ENCODE assay signal across 8 cellular contexts in genomic region chr9:129270205-129270604, GRCh38.
A peak's percentile ranks its signal among the peaks of the same experiment; 100 is the strongest.
DNase-seq lines count a peak whose midpoint lies in the region; ATAC-seq and TF ChIP-seq lines count a peak whose summit lies in the region.

No MANE protein-coding gene starts in this region.

- H3K4me2 ChIP-seq in mammary epithelial cell (ENCODE audit: insufficient read depth, low read depth, low read length) = no peak overlapping the region

- no peak overlapping the region for H3K27ac Mint-ChIP-seq in MCF 10A (ENCODE audit: low read depth, unreplicated experiment)

- TF ChIP-seq CTCF in mammary epithelial cell (conservative IDR thresholded peaks at IDR 0.05 in 1 of 2, IDR thresholded peaks at IDR 0.05 in 1 of 2; ENCODE audit: extremely low read depth in 1 of 2, insufficient read depth in 1 of 2, low read depth in 1 of 2, low read length in 2 of 2) (no peak), MCF 10A (IDR thresholded peaks at IDR 0.05; ENCODE audit: unreplicated experiment) (no peak)

- no peak overlapping the region for H3K9ac ChIP-seq in mammary epithelial cell (ENCODE audit: insufficient read depth, low read length)

- H4K20me1 ChIP-seq in mammary epithelial cell (ENCODE audit: insufficient read depth, low read length) = no peaks in the 10 kb centered on the region

- 98% methylated on average over 10 of the region's 10 CpGs for WGBS in mammary epithelial cell (ENCODE audit: low coverage, missing lambda C conversion rate)
- 93 to 94% methylated on average over 10 of the region's 10 CpGs for WGBS in aorta, 2 donors

- H3K4me3 Mint-ChIP-seq in MCF 10A (ENCODE audit: unreplicated experiment) = no peak overlapping the region

- peak overlapping the region; percentile 16 for H3K27ac ChIP-seq in mammary epithelial cell (ENCODE audit: insufficient read depth, low read depth, low read length)
- H3K27ac ChIP-seq in aorta (ENCODE audit: low read depth in 1 of 2, low read length in 2 of 2) = no peak overlapping the region

- no peak for DNase-seq in mammary epithelial cell
- no peak for DNase-seq in MCF 10A (ENCODE audit: unreplicated experiment)
- peak; percentile 69 for DNase-seq in activated effector memory CD4-positive, alpha-beta T cell treated with anti-CD3 and anti-CD28 coated beads, Interleukin-2, amount 50 U/mL, for 16 hours
- DNase-seq in aorta = peak; percentile 15 to 29
- no peak for DNase-seq in SIG-M5 treated with dmso at 0.1 percent for 504 hours (lab: John Stamatoyannopoulos, UW; ENCODE audit: unreplicated experiment)
- DNase-seq in AG08395 (ENCODE audit: low spot score) = no peak
- DNase-seq in SKM-1 treated with dmso at 0.1 percent for 144 hours (lab: John Stamatoyannopoulos, UW; ENCODE audit: unreplicated experiment) = no peak

- intact Hi-C loops in mammary epithelial cell (cut with micrococcal nuclease) (no loop called here), MCF 10A (cut with micrococcal nuclease) (no loop called here), aorta (cut with DNase I) (no loop called here)

- H3K79me2 ChIP-seq in mammary epithelial cell (ENCODE audit: insufficient read depth, low read length) = no peaks in the 10 kb centered on the region

- H3K27me3 Mint-ChIP-seq in MCF 10A (ENCODE audit: insufficient read depth, unreplicated experiment) = no peaks in the 10 kb centered on the region

- peaks cover 16% of the 10 kb centered on the region for H3K4me1 ChIP-seq in mammary epithelial cell (ENCODE audit: insufficient read depth, low read length)
- H3K4me1 ChIP-seq in aorta (ENCODE audit: control insufficient read depth in 1 of 2, insufficient read depth in 2 of 2, low read length in 2 of 2) = no peaks in the 10 kb centered on the region

- peaks cover 16% of the 10 kb centered on the region for H3K4me1 Mint-ChIP-seq in MCF 10A (ENCODE audit: insufficient read depth, unreplicated experiment)

- dilution Hi-C loops in mammary epithelial cell (cut with HindIII; ENCODE audit: low sequenced_read_pairs) = no loop called here

- H3K9me3 ChIP-seq in mammary epithelial cell (replicated peaks; ENCODE audit: insufficient read depth, low read length) (no peaks in the 10 kb centered on the region), aorta (ENCODE audit: control insufficient read depth, low read length) (no peaks in the 10 kb centered on the region)

- H2AFZ ChIP-seq in mammary epithelial cell (ENCODE audit: low read depth, low read length) = no peak overlapping the region

- H3K4me3 ChIP-seq in mammary epithelial cell (replicated peaks in 1 of 3; ENCODE audit: insufficient read depth in 1 of 3, low read depth in 2 of 3, low read length in 3 of 3) = no peak overlapping the region
- H3K4me3 ChIP-seq in aorta (ENCODE audit: low read length in 2 of 2) = no peak overlapping the region

- CTCF ChIA-PET in mammary epithelial cell (lab: Charles Lee; ENCODE audit: low non-redundant PET) = no interaction called here
- CTCF ChIA-PET in MCF 10A (lab: Yijun Ruan, JAX) = no interaction called here

- no peaks in the 10 kb centered on the region for H3K9me3 Mint-ChIP-seq in MCF 10A (ENCODE audit: unreplicated experiment)

- BruUV-seq in mammary epithelial cell (replicated peaks; lab: Mats Ljungman, UMichigan) = no TSS peak
- BruUV-seq in MCF 10A (replicated peaks; lab: Mats Ljungman, UMichigan) = no TSS peak

- H3K36me3 Mint-ChIP-seq in MCF 10A (ENCODE audit: insufficient read depth, unreplicated experiment) = no peaks in the 10 kb centered on the region

- H3K27me3 ChIP-seq in mammary epithelial cell (ENCODE audit: insufficient read depth, low read length) = no peaks in the 10 kb centered on the region
- no peaks in the 10 kb centered on the region for H3K27me3 ChIP-seq in aorta (ENCODE audit: control insufficient read depth in 1 of 2, insufficient read depth in 2 of 2, low read length in 1 of 2)

- in situ Hi-C loops in mammary epithelial cell (cut with MboI; ENCODE audit: low sequenced_read_pairs in 2 of 2) = no loop called here

- POLR2A ChIA-PET in MCF 10A (lab: Yijun Ruan, JAX) = no interaction called here

- ATAC-seq in HG03175 (IDR thresholded peaks at IDR 0.05; ENCODE audit: unreplicated experiment) (peak; percentile 81), aorta (ENCODE audit: low FRiP score) (no peak)

- H3K36me3 ChIP-seq in mammary epithelial cell (ENCODE audit: insufficient read depth, low read length) (no peaks in the 10 kb centered on the region), aorta (ENCODE audit: control insufficient read depth in 1 of 2, insufficient read depth in 2 of 2, low read length in 1 of 2) (no peaks in the 10 kb centered on the region)

Comparison
In these comparisons a context has a peak if more than half of its experiments do, and no peak if none do; other contexts are left out.
1. DNase-seq: peak in activated effector memory CD4-positive, alpha-beta T cell treated with anti-CD3 and anti-CD28 coated beads, Interleukin-2, amount 50 U/mL, for 16 hours (single experiment) and aorta (2 of 2); none in mammary epithelial cell (single experiment), MCF 10A (single experiment), SIG-M5 treated with dmso at 0.1 percent for 504 hours (single experiment), AG08395 (single experiment) and SKM-1 treated with dmso at 0.1 percent for 144 hours (single experiment).